ENCODE assay signal across 18 cellular contexts in genomic region chr6:43869792-43870659, GRCh38.
"Had no signal": no experiment of that assay in that cellular context is flagged by ENCODE, and none has a peak within 500 bp of the region (broad histone marks: within the 10 kb centered on the region; RNA-seq: fewer than 3 reads in every experiment).

No MANE protein-coding gene starts in this region.

- H3K27me3 Mint-ChIP-seq: activated naive CD8-positive, alpha-beta T cell had no signal

- H3K4me3 Mint-ChIP-seq: activated naive CD8-positive, alpha-beta T cell; natural killer cell; stimulated activated naive CD8-positive, alpha-beta T cell treated with anti-CD3 and anti-CD28 coated beads, Interleukin-15, amount 100 ng/mL, for 72 hours had no signal

- H3K4me1 Mint-ChIP-seq: natural killer cell; stimulated activated naive CD8-positive, alpha-beta T cell treated with anti-CD3 and anti-CD28 coated beads, Interleukin-15, amount 100 ng/mL, for 72 hours had no signal

- H3K36me3 ChIP-seq: colonic mucosa, left lung, prostate gland had no signal

- H3K27ac Mint-ChIP-seq: activated naive CD8-positive, alpha-beta T cell; natural killer cell; stimulated activated naive CD8-positive, alpha-beta T cell treated with anti-CD3 and anti-CD28 coated beads, Interleukin-15, amount 100 ng/mL, for 72 hours had no signal

- H3K9me3 ChIP-seq: body of pancreas, colonic mucosa, left lung, prostate gland had no signal

- H3K4me3 ChIP-seq: body of pancreas, colonic mucosa, hepatocyte, left lung, prostate gland had no signal

- ATAC-seq: activated CD4-positive, CD25-positive, alpha-beta regulatory T cell treated with anti-CD3 and anti-CD28 coated beads, Interleukin-2, amount 50 U/mL, for 24 hours; esophagus mucosa; natural killer cell; stimulated activated naive CD8-positive, alpha-beta T cell treated with anti-CD3 and anti-CD28 coated beads, Interleukin-15, amount 100 ng/mL, for 72 hours had no signal

- H3K36me3 Mint-ChIP-seq: activated naive CD8-positive, alpha-beta T cell; natural killer cell had no signal

- H3K27ac ChIP-seq: colonic mucosa, hepatocyte, left lung, prostate gland had no signal

- H3K9me3 Mint-ChIP-seq: natural killer cell; stimulated activated naive CD8-positive, alpha-beta T cell treated with anti-CD3 and anti-CD28 coated beads, Interleukin-15, amount 100 ng/mL, for 72 hours had no signal

- H3K27me3 ChIP-seq: body of pancreas, colonic mucosa, hepatocyte, left lung had no signal

- DNase-seq: activated CD4-positive, alpha-beta T cell treated with anti-CD3 and anti-CD28 coated beads, Interleukin-2, amount 50 U/mL, for 1 hour; activated CD8-positive, alpha-beta memory T cell treated with anti-CD3 and anti-CD28 coated beads for 24 hours; activated gamma-delta T cell treated with Interleukin-2 at 50 U/mL for 16 hours; amniotic stem cell; body of pancreas; central memory CD4-positive, alpha-beta T cell; colonic mucosa; islet precursor cell; left lung; mesenchymal stem cell; natural killer cell; right cardiac atrium; stimulated activated naive CD8-positive, alpha-beta T cell treated with anti-CD3 and anti-CD28 coated beads, Interleukin-15, amount 100 ng/mL, for 72 hours had no signal

- H3K4me1 ChIP-seq: colonic mucosa, prostate gland had no signal
